In genomic region chr2:128277961-128278681, GRCh38 we compare ENCODE assay signal across 1 cellular context.
TF ChIP-seq lines count a peak whose summit lies in the region.

No MANE protein-coding gene starts in this region.

TF ChIP-seq in GM23338, 12 proteins besides CTCF, POLR2A, EP300 and RAD21 (continued from another document):
- TF ChIP-seq, protein P1, sequence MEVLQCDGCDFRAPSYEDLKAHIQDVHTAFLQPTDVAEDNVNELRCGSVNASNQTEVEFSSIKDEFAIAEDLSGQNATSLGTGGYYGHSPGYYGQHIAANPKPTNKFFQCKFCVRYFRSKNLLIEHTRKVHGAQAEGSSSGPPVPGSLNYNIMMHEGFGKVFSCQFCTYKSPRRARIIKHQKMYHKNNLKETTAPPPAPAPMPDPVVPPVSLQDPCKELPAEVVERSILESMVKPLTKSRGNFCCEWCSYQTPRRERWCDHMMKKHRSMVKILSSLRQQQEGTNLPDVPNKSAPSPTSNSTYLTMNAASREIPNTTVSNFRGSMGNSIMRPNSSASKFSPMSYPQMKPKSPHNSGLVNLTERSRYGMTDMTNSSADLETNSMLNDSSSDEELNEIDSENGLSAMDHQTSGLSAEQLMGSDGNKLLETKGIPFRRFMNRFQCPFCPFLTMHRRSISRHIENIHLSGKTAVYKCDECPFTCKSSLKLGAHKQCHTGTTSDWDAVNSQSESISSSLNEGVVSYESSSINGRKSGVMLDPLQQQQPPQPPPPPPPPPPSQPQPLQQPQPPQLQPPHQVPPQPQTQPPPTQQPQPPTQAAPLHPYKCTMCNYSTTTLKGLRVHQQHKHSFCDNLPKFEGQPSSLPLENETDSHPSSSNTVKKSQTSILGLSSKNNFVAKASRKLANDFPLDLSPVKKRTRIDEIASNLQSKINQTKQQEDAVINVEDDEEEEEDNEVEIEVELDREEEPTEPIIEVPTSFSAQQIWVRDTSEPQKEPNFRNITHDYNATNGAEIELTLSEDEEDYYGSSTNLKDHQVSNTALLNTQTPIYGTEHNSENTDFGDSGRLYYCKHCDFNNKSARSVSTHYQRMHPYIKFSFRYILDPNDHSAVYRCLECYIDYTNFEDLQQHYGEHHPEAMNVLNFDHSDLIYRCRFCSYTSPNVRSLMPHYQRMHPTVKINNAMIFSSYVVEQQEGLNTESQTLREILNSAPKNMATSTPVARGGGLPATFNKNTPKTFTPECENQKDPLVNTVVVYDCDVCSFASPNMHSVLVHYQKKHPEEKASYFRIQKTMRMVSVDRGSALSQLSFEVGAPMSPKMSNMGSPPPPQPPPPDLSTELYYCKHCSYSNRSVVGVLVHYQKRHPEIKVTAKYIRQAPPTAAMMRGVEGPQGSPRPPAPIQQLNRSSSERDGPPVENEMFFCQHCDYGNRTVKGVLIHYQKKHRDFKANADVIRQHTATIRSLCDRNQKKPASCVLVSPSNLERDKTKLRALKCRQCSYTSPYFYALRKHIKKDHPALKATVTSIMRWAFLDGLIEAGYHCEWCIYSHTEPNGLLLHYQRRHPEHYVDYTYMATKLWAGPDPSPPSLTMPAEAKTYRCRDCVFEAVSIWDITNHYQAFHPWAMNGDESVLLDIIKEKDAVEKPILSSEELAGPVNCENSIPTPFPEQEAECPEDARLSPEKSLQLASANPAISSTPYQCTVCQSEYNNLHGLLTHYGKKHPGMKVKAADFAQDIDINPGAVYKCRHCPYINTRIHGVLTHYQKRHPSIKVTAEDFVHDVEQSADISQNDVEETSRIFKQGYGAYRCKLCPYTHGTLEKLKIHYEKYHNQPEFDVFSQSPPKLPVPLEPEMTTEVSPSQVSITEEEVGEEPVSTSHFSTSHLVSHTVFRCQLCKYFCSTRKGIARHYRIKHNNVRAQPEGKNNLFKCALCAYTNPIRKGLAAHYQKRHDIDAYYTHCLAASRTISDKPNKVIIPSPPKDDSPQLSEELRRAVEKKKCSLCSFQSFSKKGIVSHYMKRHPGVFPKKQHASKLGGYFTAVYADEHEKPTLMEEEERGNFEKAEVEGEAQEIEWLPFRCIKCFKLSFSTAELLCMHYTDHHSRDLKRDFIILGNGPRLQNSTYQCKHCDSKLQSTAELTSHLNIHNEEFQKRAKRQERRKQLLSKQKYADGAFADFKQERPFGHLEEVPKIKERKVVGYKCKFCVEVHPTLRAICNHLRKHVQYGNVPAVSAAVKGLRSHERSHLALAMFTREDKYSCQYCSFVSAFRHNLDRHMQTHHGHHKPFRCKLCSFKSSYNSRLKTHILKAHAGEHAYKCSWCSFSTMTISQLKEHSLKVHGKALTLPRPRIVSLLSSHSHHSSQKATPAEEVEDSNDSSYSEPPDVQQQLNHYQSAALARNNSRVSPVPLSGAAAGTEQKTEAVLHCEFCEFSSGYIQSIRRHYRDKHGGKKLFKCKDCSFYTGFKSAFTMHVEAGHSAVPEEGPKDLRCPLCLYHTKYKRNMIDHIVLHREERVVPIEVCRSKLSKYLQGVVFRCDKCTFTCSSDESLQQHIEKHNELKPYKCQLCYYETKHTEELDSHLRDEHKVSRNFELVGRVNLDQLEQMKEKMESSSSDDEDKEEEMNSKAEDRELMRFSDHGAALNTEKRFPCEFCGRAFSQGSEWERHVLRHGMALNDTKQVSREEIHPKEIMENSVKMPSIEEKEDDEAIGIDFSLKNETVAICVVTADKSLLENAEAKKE (CRISPR knock-in tag; IDR thresholded peaks at IDR 0.05), result no peak
- no peak for TF ChIP-seq NANOG (IDR thresholded peaks at IDR 0.05; ENCODE audit: borderline replicate concordance)
- TF ChIP-seq EZH2phosphoT487 (IDR thresholded peaks at IDR 0.05; ENCODE audit: unreplicated experiment), result no peak
